Comparison of ENCODE assay signal across 13 cellular contexts in genomic region chr1:53321366-53321765, GRCh38. TPM values are rescaled to one million over a fixed set of nuclear protein-coding genes. Genes with fewer than 3 reads are reported as not detected.
A peak's percentile ranks its signal among the peaks of the same experiment; 100 is the strongest.
DNase-seq lines count a peak whose midpoint lies in the region; TF ChIP-seq lines count a peak whose summit lies in the region.
"Had no signal": no experiment of that assay in that cellular context is flagged by ENCODE, and none has a peak within 500 bp of the region (broad histone marks: within the 10 kb centered on the region; RNA-seq: fewer than 3 reads in every experiment).

No MANE protein-coding gene starts in this region.

- POLR2A ChIA-PET in RWPE1 (lab: Yijun Ruan, JAX; ENCODE audit: low non-redundant PET), result no interaction called here
- POLR2A ChIA-PET in GM10248 (lab: Yijun Ruan, JAX), result no interaction called here

- H3K36me3 Mint-ChIP-seq in activated T-helper 2 cell treated with anti-CD3 and anti-CD28 coated beads, Interferon-gamma antibody, Interleukin-2, Interleukin-4, amounts not matched to agents 10 μg/mL and 5 μg/mL and 100 μg/mL, durations not matched to agents 14 hours and 24 hours and 36 hours (ENCODE audit: low read depth), result peaks cover 77% of the 10 kb centered on the region
- H3K36me3 Mint-ChIP-seq: natural killer cell had no signal

- no peak overlapping the region for H3K27ac Mint-ChIP-seq in activated T-helper 2 cell treated with anti-CD3 and anti-CD28 coated beads, Interferon-gamma antibody, Interleukin-2, Interleukin-4, amounts not matched to agents 10 μg/mL and 5 μg/mL and 100 μg/mL, durations not matched to agents 14 hours and 24 hours and 36 hours
- H3K27ac Mint-ChIP-seq: CD4-positive, alpha-beta memory T cell had no signal

- no peak overlapping the region for H3K4me3 Mint-ChIP-seq in activated T-helper 2 cell treated with anti-CD3 and anti-CD28 coated beads, Interferon-gamma antibody, Interleukin-2, Interleukin-4, amounts not matched to agents 10 μg/mL and 5 μg/mL and 100 μg/mL, durations not matched to agents 14 hours and 24 hours and 36 hours (ENCODE audit: low read depth)
- H3K4me3 Mint-ChIP-seq: CD4-positive, alpha-beta memory T cell; natural killer cell had no signal

- peak; percentile 41; the same call in 1 of the 2 replicates for TF ChIP-seq CTCF in GM12874 (IDR thresholded peaks at IDR 0.05; ENCODE audit: insufficient read depth, low read depth, low read length)
- no peak for TF ChIP-seq CTCF in RWPE1 (conservative IDR thresholded peaks at IDR 0.05; ENCODE audit: low read depth)
- peak; percentile 11 for TF ChIP-seq CTCF in foreskin fibroblast (IDR thresholded peaks at IDR 0.05; ENCODE audit: low read depth, low read length)
- TF ChIP-seq CTCF in GM10248 (IDR thresholded peaks at IDR 0.05; ENCODE audit: control extremely low read depth, extremely low read depth, low read depth, missing control alignments), result no peak

- intact Hi-C loops in activated T-helper 2 cell treated with anti-CD3 and anti-CD28 coated beads, Interferon-gamma antibody, Interleukin-2, Interleukin-4, amounts not matched to agents 10 μg/mL and 5 μg/mL and 100 μg/mL, durations not matched to agents 14 hours and 24 hours and 36 hours (cut with micrococcal nuclease), result loop anchor here (10.0 kb wide), 1 partner anchor 47 kb away; no protein-coding TSS in a partner anchor

- CTCF ChIA-PET in RWPE1 (lab: Yijun Ruan, JAX), result no interaction called here
- CTCF ChIA-PET in GM10248 (lab: Yijun Ruan, JAX), result no interaction called here

- DNase-seq in 8988T, result peak; percentile 68
- DNase-seq in RWPE1 (ENCODE audit: low spot score), result no peak
- DNase-seq in foreskin fibroblast, result no peak
- DNase-seq in NCI-H2029 treated with DMSO at 0.1 percent for 48 hours (lab: John Stamatoyannopoulos, UW), result no peak
- DNase-seq in GM10248 (ENCODE audit: extremely low spot score), result no peak
- DNase-seq in activated T-helper 2 cell treated with anti-CD3 and anti-CD28 coated beads, Interferon-gamma antibody, Interleukin-2, Interleukin-4, amounts not matched to agents 10 μg/mL and 5 μg/mL and 100 μg/mL, durations not matched to agents 14 hours and 24 hours and 36 hours (ENCODE audit: low spot score), result no peak
- no peak for DNase-seq in A172 (ENCODE audit: low spot score)
- DNase-seq: activated naive CD4-positive, alpha-beta T cell treated with anti-CD3 and anti-CD28 coated beads, Interleukin-2, amount 50 U/mL, for 16 hours; effector CD4-positive, alpha-beta T cell; natural killer cell; OCI-M1 had no signal

- peak overlapping the region; percentile 30 for H3K27ac ChIP-seq in RWPE1

- H3K4me1 Mint-ChIP-seq in activated T-helper 2 cell treated with anti-CD3 and anti-CD28 coated beads, Interferon-gamma antibody, Interleukin-2, Interleukin-4, amounts not matched to agents 10 μg/mL and 5 μg/mL and 100 μg/mL, durations not matched to agents 14 hours and 24 hours and 36 hours (ENCODE audit: low read depth), result peaks cover 35% of the 10 kb centered on the region

- H3K4me3 ChIP-seq in foreskin fibroblast (ENCODE audit: low read depth in 1 of 2, low read length in 2 of 2), result no peak overlapping the region

- H3K9me3 Mint-ChIP-seq in activated T-helper 2 cell treated with anti-CD3 and anti-CD28 coated beads, Interferon-gamma antibody, Interleukin-2, Interleukin-4, amounts not matched to agents 10 μg/mL and 5 μg/mL and 100 μg/mL, durations not matched to agents 14 hours and 24 hours and 36 hours, result no peaks in the 10 kb centered on the region
- H3K9me3 Mint-ChIP-seq: natural killer cell had no signal

- no peaks in the 10 kb centered on the region for H3K27me3 Mint-ChIP-seq in activated T-helper 2 cell treated with anti-CD3 and anti-CD28 coated beads, Interferon-gamma antibody, Interleukin-2, Interleukin-4, amounts not matched to agents 10 μg/mL and 5 μg/mL and 100 μg/mL, durations not matched to agents 14 hours and 24 hours and 36 hours (ENCODE audit: low read depth)
- H3K27me3 Mint-ChIP-seq: CD4-positive, alpha-beta memory T cell had no signal

RNA-seq across cellular contexts. Expression of gene LRP8, which starts 6.5 kb away (rescaled TPM):
- 78.0 and 82.1 TPM in 2 replicates for total RNA-seq in activated T-helper 2 cell treated with anti-CD3 and anti-CD28 coated beads, Interferon-gamma antibody, Interleukin-2, Interleukin-4, amounts not matched to agents 10 μg/mL and 5 μg/mL and 100 μg/mL, durations not matched to agents 14 hours and 24 hours and 36 hours
- 19.3 and 27.6 TPM in 2 replicates for total RNA-seq in A172 (2014; rRNA removed; shearing (Covaris generic))

Comparison
In these comparisons a context has a peak if more than half of its experiments do, and no peak if none do; other contexts are left out.
1. CTCF ChIP-seq: peak in GM12874 (single experiment) and foreskin fibroblast (single experiment); none in RWPE1 (single experiment) and GM10248 (single experiment).